Comparison of ENCODE assay signal across 8 cellular contexts in the genomic region with DNA sequence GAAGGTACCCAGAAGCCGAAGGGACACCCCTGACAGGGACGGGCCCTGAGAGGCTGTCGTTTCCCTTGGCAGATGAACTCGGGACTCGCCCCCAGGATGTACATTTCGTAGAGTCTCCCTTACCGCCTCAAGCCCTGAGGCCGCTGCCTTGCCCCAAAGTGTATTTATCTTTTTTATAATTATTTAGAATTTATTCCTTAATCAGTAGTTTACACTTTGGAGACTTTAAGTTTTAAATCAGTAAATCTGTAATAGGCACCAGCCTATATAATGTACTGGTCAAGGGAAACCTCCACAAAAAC. TPM values are rescaled to one million over a fixed set of nuclear protein-coding genes. Genes with fewer than 3 reads are reported as not detected.
DNase-seq lines count a peak whose midpoint lies in the region; ATAC-seq, FAIRE-seq and TF ChIP-seq lines count a peak whose summit lies in the region.

No MANE protein-coding gene starts in this region.

- no peaks in the 10 kb centered on the region for H3K27me3 Mint-ChIP-seq in CD8-positive, alpha-beta memory T cell

- CTCF ChIA-PET in CD8-positive, alpha-beta memory T cell (lab: Charles Lee), result interaction anchor here (1.3 to 1.4 kb wide), 2 partner anchors 11 to 22 kb away, joined by 3 read pairs; no protein-coding TSS in a partner anchor

- H3K9me1 ChIP-seq in keratinocyte (ENCODE audit: control insufficient read depth, extremely low read depth, insufficient read depth, low read length), result no peaks in the 10 kb centered on the region

- peak overlapping the region; percentile 93 to 99 (median 96) for H3K27ac Mint-ChIP-seq in CD8-positive, alpha-beta memory T cell
- peak overlapping the region; percentile 86 to 98 for H3K27ac Mint-ChIP-seq in activated naive CD4-positive, alpha-beta T cell treated with anti-CD3 and anti-CD28 coated beads, Interleukin-2, amount 50 U/mL, for 72 hours

- H3K4me1 ChIP-seq in CD8-positive, alpha-beta memory T cell (ENCODE audit: insufficient read depth, low read length), result peaks cover 29% of the 10 kb centered on the region
- peaks cover 22% of the 10 kb centered on the region for H3K4me1 ChIP-seq in keratinocyte (ENCODE audit: control insufficient read depth, extremely low read depth, insufficient read depth, low read length)
- peaks cover 6% of the 10 kb centered on the region for H3K4me1 ChIP-seq in testis

- H3K4me2 ChIP-seq in keratinocyte (ENCODE audit: control insufficient read depth, extremely low read depth, insufficient read depth, low read depth, low read length), result peak overlapping the region; percentile 86

- H3K27ac ChIP-seq in CD8-positive, alpha-beta memory T cell (ENCODE audit: low read depth, low read length), result peak overlapping the region; percentile 88
- H3K27ac ChIP-seq in keratinocyte (ENCODE audit: control insufficient read depth, insufficient read depth, low read length), result peak overlapping the region; percentile 97
- peak overlapping the region; percentile 96 to 98 for H3K27ac ChIP-seq in testis

- H3K79me2 ChIP-seq in keratinocyte (ENCODE audit: control insufficient read depth, insufficient read depth, low read length), result peaks cover 26% of the 10 kb centered on the region

- peaks cover 42 to 61% (median 61%) of the 10 kb centered on the region in 3 donors for H3K4me1 Mint-ChIP-seq in CD8-positive, alpha-beta memory T cell

- H3K36me3 ChIP-seq in CD8-positive, alpha-beta memory T cell (ENCODE audit: insufficient read depth, low read length), result no peaks in the 10 kb centered on the region
- H3K36me3 ChIP-seq in keratinocyte (ENCODE audit: control insufficient read depth in 2 of 2, extremely low read depth in 1 of 2, insufficient read depth in 2 of 2, low read length in 2 of 2) (no peaks in the 10 kb centered on the region), testis (ENCODE audit: low read depth, missing control alignments) (no peaks in the 10 kb centered on the region)

- peak overlapping the region; percentile 90 for H3K9ac ChIP-seq in keratinocyte (ENCODE audit: control insufficient read depth, extremely low read depth, insufficient read depth, low read length)

- DNase-seq in CD8-positive, alpha-beta memory T cell, result no peak
- DNase-seq in GM20000 (ENCODE audit: low spot score) (peak; percentile 64), keratinocyte (ENCODE audit: low read depth, low spot score) (no peak), testis (no peak), NK-92 (lab: John Stamatoyannopoulos, UW; ENCODE audit: unreplicated experiment) (no peak), Ammon's horn (ENCODE audit: low spot score) (no peak)
- no peak for DNase-seq in activated naive CD4-positive, alpha-beta T cell treated with anti-CD3 and anti-CD28 coated beads, Interleukin-2, amount 50 U/mL, for 72 hours (ENCODE audit: low spot score in 2 of 2)

- dilution Hi-C loops in keratinocyte (cut with MboI; ENCODE audit: extremely low pct_ligation_motif_present, low sequenced_read_pairs), result no loop called here

- no peak for TF ChIP-seq POLR2A in testis (IDR thresholded peaks at IDR 0.05)

- no peaks in the 10 kb centered on the region for H3K9me3 Mint-ChIP-seq in CD8-positive, alpha-beta memory T cell
- no peaks in the 10 kb centered on the region for H3K9me3 Mint-ChIP-seq in activated naive CD4-positive, alpha-beta T cell treated with anti-CD3 and anti-CD28 coated beads, Interleukin-2, amount 50 U/mL, for 72 hours

- H3K4me3 ChIP-seq in CD8-positive, alpha-beta memory T cell (ENCODE audit: low read length), result peak overlapping the region; percentile 80
- H3K4me3 ChIP-seq in keratinocyte (ENCODE audit: control insufficient read depth in 2 of 3, extremely low read depth in 1 of 3, insufficient read depth in 2 of 3, low read depth in 1 of 3, low read length in 3 of 3) (peak overlapping the region; percentile 73 to 87 (median 85)), testis (peak overlapping the region; percentile 92 to 97)

- no peak for FAIRE-seq in keratinocyte (lab: Jason Lieb, UNC)

- H3K9me3 ChIP-seq in CD8-positive, alpha-beta memory T cell (ENCODE audit: low read length), result no peaks in the 10 kb centered on the region
- no peaks in the 10 kb centered on the region for H3K9me3 ChIP-seq in keratinocyte (ENCODE audit: control insufficient read depth, low read depth, low read length)
- no peaks in the 10 kb centered on the region for H3K9me3 ChIP-seq in testis

- intact Hi-C loops in testis (cut with DNase I; ENCODE audit: low total_unique reads), result no loop called here

- POLR2A ChIA-PET in CD8-positive, alpha-beta memory T cell (lab: Charles Lee), result no interaction called here

- no peaks in the 10 kb centered on the region for H4K20me1 ChIP-seq in keratinocyte (ENCODE audit: control insufficient read depth, extremely low read depth, insufficient read depth, low read length)

- peaks cover 0 to 18% (median 0%) of the 10 kb centered on the region in 3 donors for H3K36me3 Mint-ChIP-seq in CD8-positive, alpha-beta memory T cell
- H3K36me3 Mint-ChIP-seq in activated naive CD4-positive, alpha-beta T cell treated with anti-CD3 and anti-CD28 coated beads, Interleukin-2, amount 50 U/mL, for 72 hours, result peaks cover 14 to 18% of the 10 kb centered on the region in 2 donors

- peak; percentile 16 for ATAC-seq in HG03469 (IDR thresholded peaks at IDR 0.05; ENCODE audit: unreplicated experiment)
- peak in 1 of 2 donors; percentile 56 for ATAC-seq in activated naive CD4-positive, alpha-beta T cell treated with anti-CD3 and anti-CD28 coated beads, Interleukin-2, amount 50 U/mL, for 72 hours

- WGBS in testis, 2 donors, result 4 to 5% methylated on average over 8 of the region's 8 CpGs

- peak overlapping the region; percentile 84 for H2AFZ ChIP-seq in keratinocyte (ENCODE audit: control insufficient read depth, low read length)

- peak overlapping the region; percentile 88 to 99 (median 92) for H3K4me3 Mint-ChIP-seq in CD8-positive, alpha-beta memory T cell

- TF ChIP-seq CTCF in GM20000 (IDR thresholded peaks at IDR 0.05; ENCODE audit: extremely low read depth, missing control alignments), result no peak
- no peak for TF ChIP-seq CTCF in keratinocyte (optimal IDR thresholded peaks at IDR 0.05 in 1 of 3, IDR thresholded peaks at IDR 0.05 in 1 of 3, conservative IDR thresholded peaks at IDR 0.05 in 1 of 3; ENCODE audit: extremely low read depth in 1 of 3, insufficient read depth in 2 of 3, low read length in 3 of 3)
- no peak for TF ChIP-seq CTCF in testis (IDR thresholded peaks at IDR 0.05)

- H3K27me3 ChIP-seq in CD8-positive, alpha-beta memory T cell (ENCODE audit: insufficient read depth, low read length, poor library complexity, severe bottlenecking), result no peaks in the 10 kb centered on the region
- H3K27me3 ChIP-seq in keratinocyte (ENCODE audit: control insufficient read depth, extremely low read depth, insufficient read depth, low read length) (no peaks in the 10 kb centered on the region), testis (no peaks in the 10 kb centered on the region)

RNA-seq across cellular contexts. Expression of gene VRK2, which starts 0.7 kb away (rescaled TPM):
- 10 to 100 TPM; 27.6 to 30.4 TPM for total RNA-seq in CD8-positive, alpha-beta memory T cell
- 21.8 TPM for polyA plus RNA-seq in CD8-positive, alpha-beta memory T cell
- total RNA-seq in activated naive CD4-positive, alpha-beta T cell treated with anti-CD3 and anti-CD28 coated beads, Interleukin-2, amount 50 U/mL, for 72 hours, result 10 to 100 TPM in 1 of 2 donors, 1 to 10 TPM in 1; 6.9 to 20.9 TPM
- 16.8 to 27.6 TPM (median 24.3 TPM) in 3 replicates for polyA plus RNA-seq in keratinocyte
- 25.9 TPM for polyA plus RNA-seq in keratinocyte (2011; ENCODE audit: low read depth)
- polyA plus RNA-seq in keratinocyte (2011; cell fraction: cytosol; rRNA removed), result 18.0 and 28.3 TPM in 2 replicates
- polyA plus RNA-seq in keratinocyte (2011; cell fraction: nucleus; rRNA removed), result 14.1 and 18.8 TPM in 2 replicates
- polyA plus RNA-seq in keratinocyte (2012; ENCODE audit: low replicate concordance), result 17.0 and 23.2 TPM in 2 replicates
- 5.1 to 16.2 TPM (median 9.6 TPM) in 3 replicates for polyA minus RNA-seq in keratinocyte
- 15.0 TPM for polyA minus RNA-seq in keratinocyte (2011; cell fraction: cytosol; rRNA and poly(A)+ RNA removed)
- polyA minus RNA-seq in keratinocyte (2011; cell fraction: nucleus; rRNA and poly(A)+ RNA removed), result 9.5 and 13.2 TPM in 2 replicates
- 10 to 100 TPM; 16.6 to 18.5 TPM for total RNA-seq in testis
- polyA plus RNA-seq in testis (ENCODE audit: insufficient read depth, low read depth, low replicate concordance), result 16.7 TPM
